In the genomic region with DNA sequence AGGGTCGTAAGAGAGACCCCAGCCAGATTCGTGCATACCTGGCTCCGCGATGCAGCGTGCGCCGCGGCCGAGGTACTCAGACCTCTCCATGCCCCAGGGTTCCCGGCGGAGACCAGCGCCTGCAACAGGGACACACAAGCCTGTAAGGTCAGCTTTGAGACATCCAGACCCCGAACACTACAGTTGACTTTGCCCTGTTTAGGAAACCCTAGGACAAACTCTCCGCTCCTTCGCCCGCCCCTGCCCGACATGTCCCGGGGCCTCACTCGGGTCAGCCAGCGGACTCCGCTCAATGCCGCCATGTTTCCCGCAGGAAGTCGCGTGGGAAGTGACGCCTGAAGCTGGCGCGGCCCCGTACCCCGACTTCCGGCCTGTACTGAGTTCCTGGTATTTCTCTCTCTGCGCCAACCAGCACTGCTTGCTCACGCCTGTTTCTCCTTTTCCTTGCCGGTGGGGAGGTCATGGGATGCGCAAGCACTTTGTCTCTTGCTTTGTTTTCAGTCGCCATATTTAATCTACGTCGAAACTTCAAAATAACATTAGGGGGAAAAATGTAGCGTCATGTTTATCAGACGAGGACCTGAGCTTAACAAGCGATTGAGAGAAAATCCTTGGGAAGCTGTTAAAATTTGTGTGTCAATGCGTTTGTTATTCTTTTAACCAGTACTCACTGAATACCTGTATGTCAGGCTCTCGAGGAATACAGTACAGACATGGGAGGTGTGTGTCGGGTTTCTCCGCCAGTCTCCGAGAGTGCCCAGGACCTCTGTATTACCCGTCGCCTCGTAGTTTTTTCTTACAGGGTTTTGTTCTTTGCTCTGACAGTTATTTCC, we compare ENCODE assay signal across 8 cellular contexts. TPM values are rescaled to one million over a fixed set of nuclear protein-coding genes. Genes with fewer than 3 reads are reported as not detected.
DNase-seq lines count a peak whose midpoint lies in the region; ATAC-seq and TF ChIP-seq lines count a peak whose summit lies in the region.

IDH3B (minus strand) TSS at position 330 of the 833 bp plus-strand sequence; CDS start at position 302, 28 bp downstream.

- H4K20me1 ChIP-seq in fibroblast of lung (ENCODE audit: control insufficient read depth, extremely low read depth, insufficient read depth, low read length): no peaks in the 10 kb centered on the region

- H3K36me3 Mint-ChIP-seq in activated T-helper 17 cell treated with anti-CD3 and anti-CD28 coated beads, Interleukin-2, amount 50 U/mL, for 72 hours (ENCODE audit: low read depth): peaks cover 45% of the 10 kb centered on the region
- H3K36me3 Mint-ChIP-seq in naive thymus-derived CD8-positive, alpha-beta T cell: peaks cover 4 to 38% (median 12%) of the 10 kb centered on the region in 3 donors

- no peaks in the 10 kb centered on the region for H3K27me3 Mint-ChIP-seq in activated T-helper 17 cell treated with anti-CD3 and anti-CD28 coated beads, Interleukin-2, amount 50 U/mL, for 72 hours
- peaks cover 0 to 7% (median 0%) of the 10 kb centered on the region in 5 donors for H3K27me3 Mint-ChIP-seq in naive thymus-derived CD8-positive, alpha-beta T cell

- H3K9me3 Mint-ChIP-seq in activated T-helper 17 cell treated with anti-CD3 and anti-CD28 coated beads, Interleukin-2, amount 50 U/mL, for 72 hours: no peaks in the 10 kb centered on the region
- no peaks in the 10 kb centered on the region for H3K9me3 Mint-ChIP-seq in naive thymus-derived CD8-positive, alpha-beta T cell

- peak within 1 kb of the TSS; percentile 71 to 98 (median 86) for H3K4me3 ChIP-seq in fibroblast of lung (replicated peaks in 1 of 4; ENCODE audit: control extremely low read depth in 1 of 4, insufficient read depth in 1 of 4, low read depth in 3 of 4, low read length in 4 of 4)

- DNase-seq in DMS79 treated with DMSO at 0.1 percent for 48 hours (lab: John Stamatoyannopoulos, UW) (peak; percentile 84), LHCN-M2 (ENCODE audit: low read depth) (peak; percentile 91), RWPE1 (ENCODE audit: low spot score) (peak; percentile 93), fibroblast of lung (ENCODE audit: low read depth in 2 of 2) (peak; percentile 93)
- DNase-seq in naive thymus-derived CD8-positive, alpha-beta T cell: peak; percentile 80 to 94 (median 91)
- peak; percentile 85 to 90 (median 89) for DNase-seq in stimulated activated naive CD4-positive, alpha-beta T cell (lab: John Stamatoyannopoulos, UW)

- peaks cover 4% of the 10 kb centered on the region for H3K27me3 ChIP-seq in fibroblast of lung (ENCODE audit: control insufficient read depth, insufficient read depth, low read length)

- CTCF ChIA-PET in RWPE1 (lab: Yijun Ruan, JAX): interaction anchor here (0.7 to 1.1 kb wide), 4 partner anchors 10 to 555 kb away, joined by 3 to 5 read pairs (median 4); no protein-coding TSS in a partner anchor

- POLR2A ChIA-PET in RWPE1 (lab: Yijun Ruan, JAX; ENCODE audit: low non-redundant PET): interaction anchor here (0.7 to 1.2 kb wide), 2 partner anchors 12 to 28 kb away, joined by 3 to 8 read pairs; partner anchors contain the start of gene NOP56
- POLR2A ChIA-PET in naive thymus-derived CD8-positive, alpha-beta T cell (lab: Charles Lee): interaction anchor here (0.6 to 5.9 kb wide), 22 partner anchors 9 to 562 kb away, joined by 3 to 150 read pairs (median 4); partner anchors contain the start of genes NOP56, PCED1A, SNRPB and VPS16

- no peak for TF ChIP-seq CTCF in RWPE1 (conservative IDR thresholded peaks at IDR 0.05; ENCODE audit: low read depth)
- no peak for TF ChIP-seq CTCF in fibroblast of lung (conservative IDR thresholded peaks at IDR 0.05 in 1 of 2, IDR thresholded peaks at IDR 0.05 in 1 of 2; ENCODE audit: low read depth in 1 of 2, low read length in 2 of 2)

- peaks cover 18% of the 10 kb centered on the region for H3K4me1 Mint-ChIP-seq in activated T-helper 17 cell treated with anti-CD3 and anti-CD28 coated beads, Interleukin-2, amount 50 U/mL, for 72 hours
- peaks cover 12 to 37% (median 26%) of the 10 kb centered on the region in 4 donors for H3K4me1 Mint-ChIP-seq in naive thymus-derived CD8-positive, alpha-beta T cell

- peak; percentile 90 for ATAC-seq in GM21825 (IDR thresholded peaks at IDR 0.05; ENCODE audit: unreplicated experiment)
- ATAC-seq in activated T-helper 17 cell treated with anti-CD3 and anti-CD28 coated beads, Interleukin-2, amount 50 U/mL, for 72 hours (replicated peaks): peak; percentile 99
- peak; percentile 98 to 99 for ATAC-seq in naive thymus-derived CD8-positive, alpha-beta T cell

- H3K79me2 ChIP-seq in fibroblast of lung (ENCODE audit: control insufficient read depth, insufficient read depth, low read length): peaks cover 10% of the 10 kb centered on the region

- H3K9ac ChIP-seq in fibroblast of lung (ENCODE audit: insufficient read depth, low read length): peak within 1 kb of the TSS; percentile 89

- peaks cover 7% of the 10 kb centered on the region for H3K36me3 ChIP-seq in fibroblast of lung (ENCODE audit: control insufficient read depth, insufficient read depth, low read length)

- H2AFZ ChIP-seq in fibroblast of lung (ENCODE audit: low read length): peak within 1 kb of the TSS; percentile 84

- peak within 1 kb of the TSS; percentile 83 for H3K4me3 Mint-ChIP-seq in activated T-helper 17 cell treated with anti-CD3 and anti-CD28 coated beads, Interleukin-2, amount 50 U/mL, for 72 hours
- peak within 1 kb of the TSS; percentile 89 to 99 (median 92) for H3K4me3 Mint-ChIP-seq in naive thymus-derived CD8-positive, alpha-beta T cell

- peak within 1 kb of the TSS; percentile 93 for H3K27ac Mint-ChIP-seq in activated T-helper 17 cell treated with anti-CD3 and anti-CD28 coated beads, Interleukin-2, amount 50 U/mL, for 72 hours
- peak within 1 kb of the TSS; percentile 92 to 100 (median 96) for H3K27ac Mint-ChIP-seq in naive thymus-derived CD8-positive, alpha-beta T cell

- peak within 1 kb of the TSS; percentile 97 for H3K4me2 ChIP-seq in fibroblast of lung (ENCODE audit: extremely low read depth, insufficient read depth, low read length)

- no peaks in the 10 kb centered on the region for H3K4me1 ChIP-seq in fibroblast of lung (ENCODE audit: control insufficient read depth, extremely low read depth, insufficient read depth, low read length)

- H3K27ac ChIP-seq in RWPE1: peak within 1 kb of the TSS; percentile 80
- H3K27ac ChIP-seq in fibroblast of lung (ENCODE audit: insufficient read depth, low read length): peak within 1 kb of the TSS; percentile 93

- no peaks in the 10 kb centered on the region for H3K9me3 ChIP-seq in fibroblast of lung (ENCODE audit: control insufficient read depth, insufficient read depth, low read depth, low read length)

RNA-seq across cellular contexts. Expression of gene IDH3B, which starts in this region (rescaled TPM):
- total RNA-seq in LHCN-M2 (2014; rRNA removed) (129 and 130 TPM in 2 replicates), fibroblast of lung (77.0 and 86.0 TPM in 2 replicates)
- polyA plus RNA-seq in LHCN-M2 (2012): 106 TPM
- total RNA-seq in activated T-helper 17 cell treated with anti-CD3 and anti-CD28 coated beads, Interleukin-2, amount 50 U/mL, for 72 hours: 100 to 1,000 TPM in 1 of 2 donors, 10 to 100 TPM in 1; 85.7 to 123 TPM
- 98.2 and 130 TPM in 2 replicates for polyA plus RNA-seq in fibroblast of lung
- polyA plus RNA-seq in fibroblast of lung (2012): 72.3 and 106 TPM in 2 replicates
- 95.5 and 145 TPM in 2 replicates for polyA minus RNA-seq in fibroblast of lung (ENCODE audit: low replicate concordance)
- total RNA-seq in naive thymus-derived CD8-positive, alpha-beta T cell: 100 to 1,000 TPM; 121 to 126 TPM
- 100 to 1,000 TPM in 2 of 3 donors, 10 to 100 TPM in 1; 95.6 to 126 (median 115) TPM for polyA plus RNA-seq in naive thymus-derived CD8-positive, alpha-beta T cell

Comparison
In these comparisons a context has a peak if more than half of its experiments do, and no peak if none do; other contexts are left out.
1. Peak in every context shown above with its lines: DNase-seq, ATAC-seq, H3K4me3 ChIP-seq and H3K27ac ChIP-seq.